2 cellular contexts compared by ENCODE assay signal in genomic region chr5:131795879-131796792, GRCh38.
A peak's percentile ranks its signal among the peaks of the same experiment; 100 is the strongest.
TF ChIP-seq lines count a peak whose summit lies in the region.

No MANE protein-coding gene starts in this region.

TF ChIP-seq in WTC11, 78 proteins besides CTCF, POLR2A, EP300 and RAD21 (continued from another document):
- TF ChIP-seq ARID4B (CRISPR knock-in tag; IDR thresholded peaks at IDR 0.05; ENCODE audit: borderline replicate concordance) = peak; percentile 20; the same call in 1 of the 2 replicates
- TF ChIP-seq ATF6 (CRISPR knock-in tag; IDR thresholded peaks at IDR 0.05) = no peak
- TF ChIP-seq HMGXB4 (CRISPR knock-in tag; IDR thresholded peaks at IDR 0.05) = 0 out of 2 replicates have a peak, but pooled peaks have one; percentile 25

TF ChIP-seq in HepG2, 621 proteins besides CTCF, POLR2A, EP300 and RAD21 (continued from another document and continues in another):
- TF ChIP-seq ZBTB40 (IDR thresholded peaks at IDR 0.05) (no peak), ZBTB40 (CRISPR knock-in tag; IDR thresholded peaks at IDR 0.05) (no peak), PRMT3 (CRISPR knock-in tag; IDR thresholded peaks at IDR 0.05; ENCODE audit: borderline replicate concordance, low read depth) (no peak), PHF5A (CRISPR knock-in tag; IDR thresholded peaks at IDR 0.05; ENCODE audit: low read depth, unreplicated experiment) (no peak), FOXC1 (CRISPR knock-in tag; IDR thresholded peaks at IDR 0.05; ENCODE audit: borderline replicate concordance) (0 out of 2 replicates have a peak, but pooled peaks have one; percentile 5), ZNF772 (CRISPR knock-in tag; IDR thresholded peaks at IDR 0.05) (no peak), ZBTB49 (CRISPR knock-in tag; IDR thresholded peaks at IDR 0.05; ENCODE audit: borderline replicate concordance) (no peak), KDM1A (CRISPR knock-in tag; IDR thresholded peaks at IDR 0.05) (no peak), ARNT (IDR thresholded peaks at IDR 0.05) (no peak), STAT5B (CRISPR knock-in tag; IDR thresholded peaks at IDR 0.05) (no peak), KDM2A (CRISPR knock-in tag; IDR thresholded peaks at IDR 0.05; ENCODE audit: borderline replicate concordance, low read depth) (no peak), GTF3A (CRISPR knock-in tag; conservative IDR thresholded peaks at IDR 0.05) (no peak), ZNF749 (CRISPR knock-in tag; IDR thresholded peaks at IDR 0.05; ENCODE audit: borderline replicate concordance) (no peak), ETV5 (CRISPR knock-in tag; IDR thresholded peaks at IDR 0.05; ENCODE audit: borderline replicate concordance) (no peak), TRIM24 (CRISPR knock-in tag; IDR thresholded peaks at IDR 0.05) (no peak), ZSCAN25 (CRISPR knock-in tag; IDR thresholded peaks at IDR 0.05) (no peak), AHR (CRISPR knock-in tag; IDR thresholded peaks at IDR 0.05) (no peak), ZNF446 (CRISPR knock-in tag; IDR thresholded peaks at IDR 0.05) (peak; percentile 77), ATRX (CRISPR knock-in tag; IDR thresholded peaks at IDR 0.05; ENCODE audit: borderline replicate concordance) (no peak), NFKBIZ (CRISPR knock-in tag; IDR thresholded peaks at IDR 0.05) (no peak), ZNF780A (CRISPR knock-in tag; IDR thresholded peaks at IDR 0.05) (peak; percentile 23), FOXA3 (CRISPR knock-in tag; IDR thresholded peaks at IDR 0.05) (no peak), MAFG (CRISPR knock-in tag; IDR thresholded peaks at IDR 0.05) (peak; percentile 59; the same call in 1 of the 2 replicates), ZNF430 (CRISPR knock-in tag; IDR thresholded peaks at IDR 0.05) (no peak), NFAT5 (CRISPR knock-in tag; IDR thresholded peaks at IDR 0.05) (no peak), DDIT3 (CRISPR knock-in tag; IDR thresholded peaks at IDR 0.05) (no peak), RERE (CRISPR knock-in tag; IDR thresholded peaks at IDR 0.05; ENCODE audit: low read depth) (no peak), TEF (CRISPR knock-in tag; IDR thresholded peaks at IDR 0.05) (no peak), ZNF670 (CRISPR knock-in tag; IDR thresholded peaks at IDR 0.05; ENCODE audit: borderline replicate concordance) (no peak), KDM5A (IDR thresholded peaks at IDR 0.05; ENCODE audit: borderline replicate concordance, low read length) (peak; percentile 53; the same call in 1 of the 2 replicates), NPAS2 (CRISPR knock-in tag; IDR thresholded peaks at IDR 0.05; ENCODE audit: borderline replicate concordance) (no peak), RARA (CRISPR knock-in tag; IDR thresholded peaks at IDR 0.05) (no peak), RARG (CRISPR knock-in tag; IDR thresholded peaks at IDR 0.05; ENCODE audit: low read depth) (no peak), TGIF2 (CRISPR knock-in tag; IDR thresholded peaks at IDR 0.05) (no peak)
